Comparison of ENCODE assay signal across 22 cellular contexts in the genomic region with DNA sequence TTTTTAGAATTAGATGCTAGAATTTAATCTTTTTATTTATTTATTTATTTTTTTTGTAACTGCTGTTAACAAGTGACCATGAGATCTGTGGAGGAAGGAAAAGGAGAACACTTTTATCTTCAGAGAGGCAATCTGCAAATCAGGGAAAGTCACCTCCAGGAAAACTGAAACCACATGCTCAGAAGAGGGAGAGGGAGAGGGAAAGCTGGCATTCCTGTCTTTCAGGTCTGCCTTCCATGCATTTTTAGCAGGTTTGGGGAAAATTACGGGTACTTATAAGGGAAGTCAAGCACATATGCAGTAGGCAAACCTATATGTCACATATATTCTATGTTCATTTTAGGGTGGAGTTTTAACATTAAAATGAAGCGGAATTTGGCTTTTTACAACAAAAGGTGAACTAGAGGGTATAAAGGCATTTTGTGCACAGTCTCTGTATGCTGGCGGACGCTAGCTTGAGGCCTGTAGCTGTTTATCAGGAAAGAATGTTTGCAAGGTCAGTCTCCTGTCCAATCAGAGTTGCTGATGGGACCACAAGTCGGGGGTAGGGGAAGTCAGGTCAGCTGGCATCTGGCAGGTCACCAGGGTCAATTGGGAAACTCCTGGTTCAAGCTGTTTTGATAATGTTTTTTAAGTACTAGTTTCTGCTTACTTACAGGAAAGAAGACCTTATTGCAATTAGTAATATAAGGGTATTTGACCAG.
"Had no signal": no experiment of that assay in that cellular context is flagged by ENCODE, and none has a peak within 500 bp of the region (broad histone marks: within the 10 kb centered on the region; RNA-seq: fewer than 3 reads in every experiment).

No MANE protein-coding gene starts in this region.

- H3K27ac ChIP-seq: gastroesophageal sphincter, hepatocyte, prostate gland, spleen, suprapubic skin, tibial nerve had no signal

- H3K36me3 ChIP-seq: gastroesophageal sphincter, prostate gland, spleen, suprapubic skin, tibial nerve had no signal

- DNase-seq: activated CD4-positive, alpha-beta T cell treated with anti-CD3 and anti-CD28 coated beads for 48 hours; activated CD4-positive, alpha-beta T cell treated with anti-CD3 and anti-CD28 coated beads, Interleukin-2, amount 50 U/mL, for 48 hours; activated CD8-positive, alpha-beta memory T cell treated with anti-CD3 and anti-CD28 coated beads for 24 hours; activated gamma-delta T cell treated with Interleukin-2 at 50 U/mL for 16 hours; activated naive CD4-positive, alpha-beta T cell treated with anti-CD3 and anti-CD28 coated beads, Interleukin-2, amount 50 U/mL, for 16 hours; amniotic stem cell; caudate nucleus; cortex of kidney; effector memory CD8-positive, alpha-beta T cell; left ventricle myocardium superior; mammary epithelial cell; naive thymus-derived CD8-positive, alpha-beta T cell; retina; spleen; stimulated activated naive CD4-positive, alpha-beta T cell; T-helper 1 cell had no signal

- H3K4me3 ChIP-seq: gastroesophageal sphincter, hepatocyte, prostate gland, spleen, suprapubic skin, tibial nerve had no signal

- H3K4me2 ChIP-seq: hepatocyte had no signal

- H3K9me3 ChIP-seq: gastroesophageal sphincter, prostate gland, suprapubic skin, tibial nerve had no signal

- H2AFZ ChIP-seq: hepatocyte had no signal

- ATAC-seq: activated CD4-positive, CD25-positive, alpha-beta regulatory T cell treated with anti-CD3 and anti-CD28 coated beads, Interleukin-2, amount 50 U/mL, for 24 hours; effector memory CD8-positive, alpha-beta T cell; gastroesophageal sphincter; left ventricle myocardium superior; naive thymus-derived CD8-positive, alpha-beta T cell had no signal

- H3K27me3 ChIP-seq: gastroesophageal sphincter, hepatocyte, spleen, suprapubic skin, tibial nerve had no signal

- H3K79me2 ChIP-seq: hepatocyte had no signal

- H3K4me1 ChIP-seq: gastroesophageal sphincter, prostate gland, spleen, suprapubic skin, tibial nerve had no signal
